ENCODE assay signal across 8 cellular contexts in the genomic region with DNA sequence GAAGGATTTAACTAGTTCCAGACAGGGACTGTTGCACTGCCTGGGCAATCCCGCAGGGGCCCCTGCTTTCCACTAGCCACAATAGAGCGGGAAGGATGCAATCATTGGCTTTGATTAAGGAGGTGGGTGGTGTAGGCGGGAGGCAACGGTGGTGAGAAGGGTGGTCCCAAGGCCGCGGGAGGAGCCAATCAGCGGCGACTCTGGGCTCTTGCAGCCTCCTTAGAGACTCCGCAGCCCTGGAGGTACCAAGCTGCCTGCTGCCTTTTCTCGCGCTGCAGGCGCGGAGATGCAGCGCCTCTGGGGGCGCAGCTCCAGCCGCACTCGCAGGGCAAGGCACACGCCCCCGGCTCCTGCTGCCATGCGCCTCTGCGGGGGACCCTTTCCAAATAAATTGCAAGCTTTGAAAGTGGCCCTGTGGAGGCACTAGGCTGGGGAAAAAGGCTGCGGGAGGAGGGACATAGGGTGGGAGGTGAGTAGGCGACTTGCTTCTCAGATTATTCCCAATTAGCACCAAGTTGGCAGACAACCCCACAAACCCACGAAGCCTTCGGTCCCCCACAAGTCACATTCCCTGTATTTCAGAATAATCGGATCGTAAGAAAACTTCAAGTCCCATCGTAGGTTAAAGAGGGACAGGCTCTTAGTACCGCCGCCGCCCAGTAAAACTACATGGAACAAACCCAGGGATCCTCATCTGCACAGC. TPM values are rescaled to one million over a fixed set of nuclear protein-coding genes. Genes with fewer than 3 reads are reported as not detected.
DNase-seq lines count a peak whose midpoint lies in the region; ATAC-seq and TF ChIP-seq lines count a peak whose summit lies in the region.

No MANE protein-coding gene starts in this region.

- TF ChIP-seq CTCF in HFFc6 (IDR thresholded peaks at IDR 0.05), result no peak; the same call in 1 of the 2 replicates

- peak overlapping the region; percentile 65 for H3K4me3 ChIP-seq in rectal smooth muscle tissue (ENCODE audit: low read length)

- H3K27ac Mint-ChIP-seq in T-helper 1 cell treated with Interleukin-12 subunit alpha and Interleukin-12 subunit beta and Interleukin-4 antibody, amounts not matched to agents 30 μg/mL and 1 μg/mL, for 36 hours, result no peak overlapping the region
- H3K27ac Mint-ChIP-seq in effector memory CD8-positive, alpha-beta T cell, result no peak overlapping the region
- H3K27ac Mint-ChIP-seq in HFFc6, result no peak overlapping the region

- H3K4me3 Mint-ChIP-seq in T-helper 1 cell treated with Interleukin-12 subunit alpha and Interleukin-12 subunit beta and Interleukin-4 antibody, amounts not matched to agents 30 μg/mL and 1 μg/mL, for 36 hours, result peak overlapping the region; percentile 41
- peak overlapping the region; percentile 73 to 81 for H3K4me3 Mint-ChIP-seq in effector memory CD8-positive, alpha-beta T cell
- H3K4me3 Mint-ChIP-seq in HFFc6, result no peak overlapping the region

- no peaks in the 10 kb centered on the region for H3K36me3 ChIP-seq in rectal smooth muscle tissue (ENCODE audit: control insufficient read depth, insufficient read depth, low read length)

- H3K27ac ChIP-seq in rectal smooth muscle tissue (ENCODE audit: low read depth, low read length), result no peak overlapping the region

- H3K9ac ChIP-seq in rectal smooth muscle tissue (ENCODE audit: low read length), result no peak overlapping the region

- no peak for DNase-seq in T-helper 1 cell
- peak; percentile 86 to 93 for DNase-seq in NCI-H446 (lab: John Stamatoyannopoulos, UW)
- DNase-seq in effector memory CD8-positive, alpha-beta T cell, result no peak
- no peak for DNase-seq in HFFc6

- no peak for ATAC-seq in effector memory CD8-positive, alpha-beta T cell (replicated peaks)
- ATAC-seq in HG02973 (IDR thresholded peaks at IDR 0.05; ENCODE audit: unreplicated experiment) (no peak), GM21723 (IDR thresholded peaks at IDR 0.05; ENCODE audit: unreplicated experiment) (no peak)

- no peaks in the 10 kb centered on the region for H3K9me3 Mint-ChIP-seq in T-helper 1 cell treated with Interleukin-12 subunit alpha and Interleukin-12 subunit beta and Interleukin-4 antibody, amounts not matched to agents 30 μg/mL and 1 μg/mL, for 36 hours
- no peaks in the 10 kb centered on the region for H3K9me3 Mint-ChIP-seq in effector memory CD8-positive, alpha-beta T cell
- peaks cover 11% of the 10 kb centered on the region for H3K9me3 Mint-ChIP-seq in HFFc6

- peaks cover 33% of the 10 kb centered on the region for H3K27me3 Mint-ChIP-seq in T-helper 1 cell treated with Interleukin-12 subunit alpha and Interleukin-12 subunit beta and Interleukin-4 antibody, amounts not matched to agents 30 μg/mL and 1 μg/mL, for 36 hours (ENCODE audit: low read depth)
- peaks cover 0 to 22% of the 10 kb centered on the region in 2 donors for H3K27me3 Mint-ChIP-seq in effector memory CD8-positive, alpha-beta T cell
- H3K27me3 Mint-ChIP-seq in HFFc6 (ENCODE audit: insufficient read depth), result peaks cover 37% of the 10 kb centered on the region

- H3K36me3 Mint-ChIP-seq in T-helper 1 cell treated with Interleukin-12 subunit alpha and Interleukin-12 subunit beta and Interleukin-4 antibody, amounts not matched to agents 30 μg/mL and 1 μg/mL, for 36 hours (ENCODE audit: low read depth), result no peaks in the 10 kb centered on the region
- H3K36me3 Mint-ChIP-seq in effector memory CD8-positive, alpha-beta T cell (ENCODE audit: insufficient read depth), result no peaks in the 10 kb centered on the region
- H3K36me3 Mint-ChIP-seq in HFFc6 (ENCODE audit: low read depth), result peaks cover 4% of the 10 kb centered on the region; the same call in 1 of the 2 replicates

- peaks cover 9% of the 10 kb centered on the region for H3K4me1 Mint-ChIP-seq in T-helper 1 cell treated with Interleukin-12 subunit alpha and Interleukin-12 subunit beta and Interleukin-4 antibody, amounts not matched to agents 30 μg/mL and 1 μg/mL, for 36 hours (ENCODE audit: low read depth)
- H3K4me1 Mint-ChIP-seq in effector memory CD8-positive, alpha-beta T cell (ENCODE audit: low read depth in 2 of 2), result peaks cover 0 to 10% of the 10 kb centered on the region in 2 donors
- no peaks in the 10 kb centered on the region for H3K4me1 Mint-ChIP-seq in HFFc6 (ENCODE audit: low read depth)

- peaks cover 11% of the 10 kb centered on the region for H3K27me3 ChIP-seq in rectal smooth muscle tissue (ENCODE audit: control insufficient read depth, insufficient read depth, low read length)

- no peaks in the 10 kb centered on the region for H3K4me1 ChIP-seq in rectal smooth muscle tissue (ENCODE audit: control insufficient read depth, insufficient read depth, low read length)

RNA-seq across cellular contexts. Expression of a gene that starts 0.9 kb away (rescaled TPM):
- not detected for total RNA-seq in HFFc6 (2021; fragmentation: NEBNext Ultra II Directional; extraction: Animal tissue kit (Norgen Biotek cat#: 25700))

Comparison
In these comparisons a context has a peak if more than half of its experiments do, and no peak if none do; other contexts are left out.
1. DNase-seq: peak in NCI-H446 (2 of 2); none in T-helper 1 cell (0 of 5), effector memory CD8-positive, alpha-beta T cell (0 of 3) and HFFc6 (single experiment).